In genomic region chr5:19143935-19144334, GRCh38 we compare ENCODE assay signal across 22 cellular contexts.
DNase-seq lines count a peak whose midpoint lies in the region; ATAC-seq and TF ChIP-seq lines count a peak whose summit lies in the region.
"Had no signal": no experiment of that assay in that cellular context is flagged by ENCODE, and none has a peak within 500 bp of the region (broad histone marks: within the 10 kb centered on the region; RNA-seq: fewer than 3 reads in every experiment).

No MANE protein-coding gene starts in this region.

- POLR2A ChIA-PET in OCI-LY7 (lab: Charles Lee) = interaction anchor here (0.6 to 2.4 kb wide), 13 partner anchors 8 to 367 kb away, joined by 3 to 6 read pairs (median 3); no protein-coding TSS in a partner anchor

- H3F3A ChIP-seq in neural cell (ENCODE audit: insufficient read depth, low read length, poor library complexity, severe bottlenecking) = no peaks in the 10 kb centered on the region

- H2AFZ ChIP-seq in OCI-LY7 (ENCODE audit: low read length) = 0 out of 2 replicates have a peak overlapping the region, but pooled peaks have one; percentile 32
- no peak overlapping the region for H2AFZ ChIP-seq in neural cell (ENCODE audit: low read depth, low read length)
- H2AFZ ChIP-seq: GM23338 had no signal

- ATAC-seq in GM19463 (IDR thresholded peaks at IDR 0.05; ENCODE audit: unreplicated experiment) (no peak), HG02981 (IDR thresholded peaks at IDR 0.05; ENCODE audit: unreplicated experiment) (no peak)
- ATAC-seq: A549, GM12878, GM23338, HCT116 had no signal

- CTCF ChIA-PET in OCI-LY7 (lab: Charles Lee; ENCODE audit: unreplicated experiment) = no interaction called here

- no peaks in the 10 kb centered on the region; the same call in 1 of the 2 replicates for H3K9me2 ChIP-seq in OCI-LY7 (ENCODE audit: insufficient read depth, low read length)
- H3K9me2 ChIP-seq in neural cell (ENCODE audit: insufficient read depth, low read length) = no peaks in the 10 kb centered on the region

- H3K27ac ChIP-seq in OCI-LY7 (ENCODE audit: low read depth, low read length, poor library complexity, severe bottlenecking) = no peak overlapping the region
- no peak overlapping the region for H3K27ac ChIP-seq in neural cell (ENCODE audit: low read length)
- H3K27ac ChIP-seq: A549; BLaER1 treated with 17β-estradiol and CSF1 and Interleukin-3, amounts not matched to agents 10 nM and 100 nM had no signal

- H3K9me3 ChIP-seq in OCI-LY7 (ENCODE audit: low read length) (no peaks in the 10 kb centered on the region), neural cell (ENCODE audit: low read length) (no peaks in the 10 kb centered on the region)
- H3K9me3 ChIP-seq: A549; BLaER1 treated with 17β-estradiol and CSF1 and Interleukin-3, amounts not matched to agents 10 nM and 100 nM had no signal

- H3K4me2 ChIP-seq in OCI-LY7 (ENCODE audit: low read length) (no peak overlapping the region), neural cell (ENCODE audit: low read length) (peak overlapping the region; percentile 2)
- H3K4me2 ChIP-seq: A549; BLaER1 treated with 17β-estradiol and CSF1 and Interleukin-3, amounts not matched to agents 10 nM and 100 nM; GM23338 had no signal

- H3K27me3 ChIP-seq in neural cell (ENCODE audit: insufficient read depth, low read depth, low read length) = no peaks in the 10 kb centered on the region
- H3K27me3 ChIP-seq: BE2C; BLaER1 treated with 17β-estradiol and CSF1 and Interleukin-3, amounts not matched to agents 10 nM and 100 nM had no signal

- peak; percentile 57 for TF ChIP-seq EP300 in neural cell (conservative IDR thresholded peaks at IDR 0.05; ENCODE audit: poor library complexity, severe bottlenecking)

- intact Hi-C loops in OCI-LY7 (cut with micrococcal nuclease; ENCODE audit: unreplicated experiment) = no loop called here

- TF ChIP-seq RAD21 in neural cell (conservative IDR thresholded peaks at IDR 0.05) = no peak

- TF ChIP-seq CTCF in OCI-LY7 (conservative IDR thresholded peaks at IDR 0.05; ENCODE audit: low read length) (no peak), neural cell (IDR thresholded peaks at IDR 0.05; ENCODE audit: poor library complexity, severe bottlenecking) (no peak)

- H3K79me2 ChIP-seq in OCI-LY7 (ENCODE audit: insufficient read depth, low read depth, low read length) (no peaks in the 10 kb centered on the region), neural cell (replicated peaks; ENCODE audit: insufficient read depth, low read length) (no peaks in the 10 kb centered on the region)

- no TSS peak for BruUV-seq in OCI-LY7 (replicated peaks; lab: Mats Ljungman, UMichigan)

- H3K9ac ChIP-seq in neural cell (ENCODE audit: low read length) = no peak overlapping the region
- H3K9ac ChIP-seq: BLaER1 treated with 17β-estradiol and CSF1 and Interleukin-3, amounts not matched to agents 10 nM and 100 nM had no signal

- no peaks in the 10 kb centered on the region for H3K4me1 ChIP-seq in OCI-LY7 (ENCODE audit: insufficient read depth, low read length, poor library complexity, severe bottlenecking)
- H3K4me1 ChIP-seq: A549; BLaER1 treated with 17β-estradiol and CSF1 and Interleukin-3, amounts not matched to agents 10 nM and 100 nM had no signal

- H3K36me3 ChIP-seq in OCI-LY7 (ENCODE audit: insufficient read depth, low read length) (no peaks in the 10 kb centered on the region), neural cell (ENCODE audit: insufficient read depth, low read length) (no peaks in the 10 kb centered on the region)
- H3K36me3 ChIP-seq: BE2C; BLaER1 treated with 17β-estradiol and CSF1 and Interleukin-3, amounts not matched to agents 10 nM and 100 nM had no signal

- H3K4me3 ChIP-seq in OCI-LY7 (ENCODE audit: low read depth, low read length, poor library complexity, severe bottlenecking) (no peak overlapping the region), neural cell (ENCODE audit: low read length) (no peak overlapping the region)
- H3K4me3 ChIP-seq: A549; BLaER1 treated with 17β-estradiol and CSF1 and Interleukin-3, amounts not matched to agents 10 nM and 100 nM; GM12878; GM23338 had no signal

- H4K20me1 ChIP-seq in OCI-LY7 (ENCODE audit: insufficient read depth, low read length) = no peaks in the 10 kb centered on the region
- no peaks in the 10 kb centered on the region for H4K20me1 ChIP-seq in neural cell (ENCODE audit: insufficient read depth)
- H4K20me1 ChIP-seq: BLaER1 treated with 17β-estradiol and CSF1 and Interleukin-3, amounts not matched to agents 10 nM and 100 nM had no signal

- peak; percentile 22 for DNase-seq in NCI-H748 (lab: John Stamatoyannopoulos, UW; ENCODE audit: unreplicated experiment)
- DNase-seq in NCI-H748 treated with DMSO at 0.1 percent for 48 hours (lab: John Stamatoyannopoulos, UW) = no peak
- no peak for DNase-seq in OCI-LY7 (ENCODE audit: low spot score)
- DNase-seq: 8988T; ACHN; AML-193; BE2C; CD4-positive, alpha-beta T cell; CD8-positive, alpha-beta memory T cell; DMS 273 treated with DMSO at 0.1 percent for 48 hours; DMS79; EL; GDM1; H9 had no signal

TF ChIP-seq in neural cell, 6 proteins besides CTCF, POLR2A, EP300 and RAD21:
- TF ChIP-seq EZH2 (IDR thresholded peaks at IDR 0.05; ENCODE audit: borderline replicate concordance, insufficient read depth, low read length, poor library complexity, severe bottlenecking) (no peak), POLR2AphosphoS5 (IDR thresholded peaks at IDR 0.05) (peak; percentile 62)
TF ChIP-seq in neural cell: peak in this region for 1.
